2 cellular contexts compared by ENCODE assay signal in genomic region chr11:46666516-46666915, GRCh38.
TF ChIP-seq lines count a peak whose summit lies in the region.

No MANE protein-coding gene starts in this region.

TF ChIP-seq in SK-N-SH treated with all-trans-retinoic acid at 6 μM for 48 hours, 23 proteins besides CTCF, POLR2A, EP300 and RAD21:
- TF ChIP-seq ARNTL (CRISPR knock-in tag; IDR thresholded peaks at IDR 0.05; ENCODE audit: borderline replicate concordance, low read depth) (no peak), POU6F1 (CRISPR knock-in tag; IDR thresholded peaks at IDR 0.05; ENCODE audit: borderline replicate concordance, low read depth) (no peak), GLIS3 (CRISPR knock-in tag; IDR thresholded peaks at IDR 0.05) (no peak), RARB (CRISPR knock-in tag; IDR thresholded peaks at IDR 0.05) (no peak), ZC3H10 (CRISPR knock-in tag; IDR thresholded peaks at IDR 0.05) (no peak), PPARA (CRISPR knock-in tag; IDR thresholded peaks at IDR 0.05; ENCODE audit: borderline replicate concordance) (no peak), SNAI2 (CRISPR knock-in tag; IDR thresholded peaks at IDR 0.05) (no peak), TOX (CRISPR knock-in tag; IDR thresholded peaks at IDR 0.05; ENCODE audit: borderline replicate concordance) (no peak), ZFP30 (CRISPR knock-in tag; IDR thresholded peaks at IDR 0.05) (no peak), CSDC2 (CRISPR knock-in tag; IDR thresholded peaks at IDR 0.05) (no peak), TSHZ2 (CRISPR knock-in tag; IDR thresholded peaks at IDR 0.05) (no peak), TCF4 (CRISPR knock-in tag; IDR thresholded peaks at IDR 0.05; ENCODE audit: borderline replicate concordance) (no peak), CSRNP3 (CRISPR knock-in tag; IDR thresholded peaks at IDR 0.05) (no peak), ZNF70 (CRISPR knock-in tag; IDR thresholded peaks at IDR 0.05) (no peak), ZNF8 (CRISPR knock-in tag; IDR thresholded peaks at IDR 0.05) (no peak)
- TF ChIP-seq, protein P1, sequence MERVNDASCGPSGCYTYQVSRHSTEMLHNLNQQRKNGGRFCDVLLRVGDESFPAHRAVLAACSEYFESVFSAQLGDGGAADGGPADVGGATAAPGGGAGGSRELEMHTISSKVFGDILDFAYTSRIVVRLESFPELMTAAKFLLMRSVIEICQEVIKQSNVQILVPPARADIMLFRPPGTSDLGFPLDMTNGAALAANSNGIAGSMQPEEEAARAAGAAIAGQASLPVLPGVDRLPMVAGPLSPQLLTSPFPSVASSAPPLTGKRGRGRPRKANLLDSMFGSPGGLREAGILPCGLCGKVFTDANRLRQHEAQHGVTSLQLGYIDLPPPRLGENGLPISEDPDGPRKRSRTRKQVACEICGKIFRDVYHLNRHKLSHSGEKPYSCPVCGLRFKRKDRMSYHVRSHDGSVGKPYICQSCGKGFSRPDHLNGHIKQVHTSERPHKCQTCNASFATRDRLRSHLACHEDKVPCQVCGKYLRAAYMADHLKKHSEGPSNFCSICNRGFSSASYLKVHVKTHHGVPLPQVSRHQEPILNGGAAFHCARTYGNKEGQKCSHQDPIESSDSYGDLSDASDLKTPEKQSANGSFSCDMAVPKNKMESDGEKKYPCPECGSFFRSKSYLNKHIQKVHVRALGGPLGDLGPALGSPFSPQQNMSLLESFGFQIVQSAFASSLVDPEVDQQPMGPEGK (CRISPR knock-in tag; IDR thresholded peaks at IDR 0.05; ENCODE audit: borderline replicate concordance) = no peak
TF ChIP-seq in SK-N-SH treated with all-trans-retinoic acid at 6 μM for 48 hours: peak in this region for 0.

TF ChIP-seq in GM23338, 12 proteins besides CTCF, POLR2A, EP300 and RAD21:
- TF ChIP-seq POLR2AphosphoS5 (IDR thresholded peaks at IDR 0.05; ENCODE audit: low read depth) = no peak
- TF ChIP-seq ZNF331 (CRISPR knock-in tag; IDR thresholded peaks at IDR 0.05; ENCODE audit: low read depth) = no peak
- TF ChIP-seq, protein P2, sequence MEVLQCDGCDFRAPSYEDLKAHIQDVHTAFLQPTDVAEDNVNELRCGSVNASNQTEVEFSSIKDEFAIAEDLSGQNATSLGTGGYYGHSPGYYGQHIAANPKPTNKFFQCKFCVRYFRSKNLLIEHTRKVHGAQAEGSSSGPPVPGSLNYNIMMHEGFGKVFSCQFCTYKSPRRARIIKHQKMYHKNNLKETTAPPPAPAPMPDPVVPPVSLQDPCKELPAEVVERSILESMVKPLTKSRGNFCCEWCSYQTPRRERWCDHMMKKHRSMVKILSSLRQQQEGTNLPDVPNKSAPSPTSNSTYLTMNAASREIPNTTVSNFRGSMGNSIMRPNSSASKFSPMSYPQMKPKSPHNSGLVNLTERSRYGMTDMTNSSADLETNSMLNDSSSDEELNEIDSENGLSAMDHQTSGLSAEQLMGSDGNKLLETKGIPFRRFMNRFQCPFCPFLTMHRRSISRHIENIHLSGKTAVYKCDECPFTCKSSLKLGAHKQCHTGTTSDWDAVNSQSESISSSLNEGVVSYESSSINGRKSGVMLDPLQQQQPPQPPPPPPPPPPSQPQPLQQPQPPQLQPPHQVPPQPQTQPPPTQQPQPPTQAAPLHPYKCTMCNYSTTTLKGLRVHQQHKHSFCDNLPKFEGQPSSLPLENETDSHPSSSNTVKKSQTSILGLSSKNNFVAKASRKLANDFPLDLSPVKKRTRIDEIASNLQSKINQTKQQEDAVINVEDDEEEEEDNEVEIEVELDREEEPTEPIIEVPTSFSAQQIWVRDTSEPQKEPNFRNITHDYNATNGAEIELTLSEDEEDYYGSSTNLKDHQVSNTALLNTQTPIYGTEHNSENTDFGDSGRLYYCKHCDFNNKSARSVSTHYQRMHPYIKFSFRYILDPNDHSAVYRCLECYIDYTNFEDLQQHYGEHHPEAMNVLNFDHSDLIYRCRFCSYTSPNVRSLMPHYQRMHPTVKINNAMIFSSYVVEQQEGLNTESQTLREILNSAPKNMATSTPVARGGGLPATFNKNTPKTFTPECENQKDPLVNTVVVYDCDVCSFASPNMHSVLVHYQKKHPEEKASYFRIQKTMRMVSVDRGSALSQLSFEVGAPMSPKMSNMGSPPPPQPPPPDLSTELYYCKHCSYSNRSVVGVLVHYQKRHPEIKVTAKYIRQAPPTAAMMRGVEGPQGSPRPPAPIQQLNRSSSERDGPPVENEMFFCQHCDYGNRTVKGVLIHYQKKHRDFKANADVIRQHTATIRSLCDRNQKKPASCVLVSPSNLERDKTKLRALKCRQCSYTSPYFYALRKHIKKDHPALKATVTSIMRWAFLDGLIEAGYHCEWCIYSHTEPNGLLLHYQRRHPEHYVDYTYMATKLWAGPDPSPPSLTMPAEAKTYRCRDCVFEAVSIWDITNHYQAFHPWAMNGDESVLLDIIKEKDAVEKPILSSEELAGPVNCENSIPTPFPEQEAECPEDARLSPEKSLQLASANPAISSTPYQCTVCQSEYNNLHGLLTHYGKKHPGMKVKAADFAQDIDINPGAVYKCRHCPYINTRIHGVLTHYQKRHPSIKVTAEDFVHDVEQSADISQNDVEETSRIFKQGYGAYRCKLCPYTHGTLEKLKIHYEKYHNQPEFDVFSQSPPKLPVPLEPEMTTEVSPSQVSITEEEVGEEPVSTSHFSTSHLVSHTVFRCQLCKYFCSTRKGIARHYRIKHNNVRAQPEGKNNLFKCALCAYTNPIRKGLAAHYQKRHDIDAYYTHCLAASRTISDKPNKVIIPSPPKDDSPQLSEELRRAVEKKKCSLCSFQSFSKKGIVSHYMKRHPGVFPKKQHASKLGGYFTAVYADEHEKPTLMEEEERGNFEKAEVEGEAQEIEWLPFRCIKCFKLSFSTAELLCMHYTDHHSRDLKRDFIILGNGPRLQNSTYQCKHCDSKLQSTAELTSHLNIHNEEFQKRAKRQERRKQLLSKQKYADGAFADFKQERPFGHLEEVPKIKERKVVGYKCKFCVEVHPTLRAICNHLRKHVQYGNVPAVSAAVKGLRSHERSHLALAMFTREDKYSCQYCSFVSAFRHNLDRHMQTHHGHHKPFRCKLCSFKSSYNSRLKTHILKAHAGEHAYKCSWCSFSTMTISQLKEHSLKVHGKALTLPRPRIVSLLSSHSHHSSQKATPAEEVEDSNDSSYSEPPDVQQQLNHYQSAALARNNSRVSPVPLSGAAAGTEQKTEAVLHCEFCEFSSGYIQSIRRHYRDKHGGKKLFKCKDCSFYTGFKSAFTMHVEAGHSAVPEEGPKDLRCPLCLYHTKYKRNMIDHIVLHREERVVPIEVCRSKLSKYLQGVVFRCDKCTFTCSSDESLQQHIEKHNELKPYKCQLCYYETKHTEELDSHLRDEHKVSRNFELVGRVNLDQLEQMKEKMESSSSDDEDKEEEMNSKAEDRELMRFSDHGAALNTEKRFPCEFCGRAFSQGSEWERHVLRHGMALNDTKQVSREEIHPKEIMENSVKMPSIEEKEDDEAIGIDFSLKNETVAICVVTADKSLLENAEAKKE (CRISPR knock-in tag; IDR thresholded peaks at IDR 0.05) = no peak
- no peak for TF ChIP-seq EZH2phosphoT487 (IDR thresholded peaks at IDR 0.05; ENCODE audit: unreplicated experiment)
- no peak for TF ChIP-seq STAT1 (IDR thresholded peaks at IDR 0.05; ENCODE audit: unreplicated experiment)
- no peak for TF ChIP-seq ETS1 (IDR thresholded peaks at IDR 0.05)
- TF ChIP-seq EZH2 (IDR thresholded peaks at IDR 0.05; ENCODE audit: low read depth, unreplicated experiment) = no peak
